Comparison of ENCODE assay signal across 12 cellular contexts in the genomic region with DNA sequence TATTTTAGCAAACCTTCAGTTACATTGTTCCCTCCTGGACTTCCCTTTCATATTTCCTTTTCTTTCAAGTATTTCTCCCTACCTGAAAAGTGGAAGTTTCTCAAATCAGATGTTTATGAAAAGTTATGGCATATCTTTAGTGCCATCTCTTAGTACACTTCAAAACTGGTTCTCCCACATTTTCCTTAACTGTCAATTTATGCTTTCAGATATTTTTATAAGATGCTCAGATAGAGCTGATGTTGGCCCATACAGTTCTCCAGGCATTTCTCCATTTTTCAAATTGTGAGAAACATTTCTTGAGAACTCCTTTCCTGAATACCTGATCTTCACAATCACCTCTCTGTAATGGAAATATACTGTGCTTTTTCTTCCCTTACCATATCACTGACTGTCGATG. TPM values are rescaled to one million over a fixed set of nuclear protein-coding genes. Genes with fewer than 3 reads are reported as not detected.
DNase-seq lines count a peak whose midpoint lies in the region; ATAC-seq lines count a peak whose summit lies in the region.
"Had no signal": no experiment of that assay in that cellular context is flagged by ENCODE, and none has a peak within 500 bp of the region (broad histone marks: within the 10 kb centered on the region; RNA-seq: fewer than 3 reads in every experiment).

No MANE protein-coding gene starts in this region.

- peak; percentile 42 for DNase-seq in HT-29 (ENCODE audit: low spot score)
- DNase-seq in NCI-H2227 (lab: John Stamatoyannopoulos, UW; ENCODE audit: unreplicated experiment), result no peak
- DNase-seq in T1000 (lab: John Stamatoyannopoulos, UW), result no peak
- DNase-seq in ecto neural progenitor cell (ENCODE audit: low spot score), result no peak
- DNase-seq in DMS 273 (lab: John Stamatoyannopoulos, UW; ENCODE audit: unreplicated experiment), result no peak
- DNase-seq: HFFc6; stimulated activated CD4-positive, alpha-beta T cell treated with anti-CD3 and anti-CD28 coated beads, Interleukin-4, amount 100 ng/mL, for 1 hour; upper lobe of left lung had no signal

- ATAC-seq in GM18498 (IDR thresholded peaks at IDR 0.05; ENCODE audit: unreplicated experiment) (peak; percentile 16), GM19372 (IDR thresholded peaks at IDR 0.05; ENCODE audit: low read depth, unreplicated experiment) (peak; percentile 7), HG02798 (IDR thresholded peaks at IDR 0.05; ENCODE audit: poor library complexity, unreplicated experiment) (peak; percentile 9)
- ATAC-seq: K562 had no signal

RNA-seq across cellular contexts. Expression of a gene that starts 32.5 kb away (rescaled TPM):
- 57.0 and 105 TPM in 2 replicates for total RNA-seq in HT-29 (2014; rRNA removed; shearing (Covaris generic))

RNA-seq across cellular contexts. Expression of a gene that starts 53.8 kb away (rescaled TPM):
- total RNA-seq in HT-29 (2014; rRNA removed; shearing (Covaris generic)), result 0.91 and 0.92 TPM in 2 replicates
